ENCODE assay signal across 9 cellular contexts in the genomic region with DNA sequence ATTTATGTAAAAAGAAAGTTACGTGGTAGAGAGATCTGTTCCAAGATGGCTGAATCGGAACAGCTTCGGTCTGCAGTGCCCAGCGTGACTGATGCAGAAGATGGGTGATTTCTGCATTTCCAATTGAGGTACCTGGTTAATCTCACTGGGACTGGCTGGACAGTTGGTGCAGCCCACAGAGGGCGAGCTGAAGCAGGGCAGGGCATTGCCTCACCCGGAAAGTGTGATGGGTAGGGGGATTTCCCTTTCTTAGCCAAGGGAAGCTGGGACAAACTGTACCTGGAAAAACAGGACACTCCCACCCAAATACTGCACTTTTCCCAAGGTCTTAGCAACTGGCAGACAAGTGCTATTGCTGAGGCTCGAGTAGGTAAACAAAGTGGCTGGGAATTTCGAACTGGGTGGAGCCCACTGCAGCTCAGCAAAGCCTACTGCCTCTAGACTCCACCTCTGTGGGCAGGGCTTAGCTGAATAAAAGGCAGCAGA. TPM values are rescaled to one million over a fixed set of nuclear protein-coding genes. Genes with fewer than 3 reads are reported as not detected.
A peak's percentile ranks its signal among the peaks of the same experiment; 100 is the strongest.
DNase-seq lines count a peak whose midpoint lies in the region; ATAC-seq, FAIRE-seq and TF ChIP-seq lines count a peak whose summit lies in the region.
"Had no signal": no experiment of that assay in that cellular context is flagged by ENCODE, and none has a peak within 500 bp of the region (broad histone marks: within the 10 kb centered on the region; RNA-seq: fewer than 3 reads in every experiment).

No MANE protein-coding gene starts in this region.

- no peak overlapping the region for H3K27ac Mint-ChIP-seq in MCF 10A (ENCODE audit: low read depth, unreplicated experiment)

- no peak overlapping the region for H3K4me3 Mint-ChIP-seq in MCF 10A (ENCODE audit: unreplicated experiment)

- intact Hi-C loops in MCF 10A (cut with micrococcal nuclease): no loop called here
- intact Hi-C loops in pancreas (cut with DNase I): no loop called here

- H3K9me3 ChIP-seq in pancreas: no peaks in the 10 kb centered on the region

- H3K27me3 Mint-ChIP-seq in MCF 10A (ENCODE audit: insufficient read depth, unreplicated experiment): no peaks in the 10 kb centered on the region

- peak; percentile 15 for DNase-seq in NB4 (ENCODE audit: low read depth)
- peak; percentile 52 for DNase-seq in MCF 10A (ENCODE audit: unreplicated experiment)
- DNase-seq in pancreas: peak in 4 of 6 donors; percentile 41 to 57 (median 46)
- no peak for DNase-seq in dermis blood vessel endothelial cell
- DNase-seq in activated CD8-positive, alpha-beta memory T cell treated with anti-CD3 and anti-CD28 coated beads, Interleukin-2, amount 50 U/mL, for 48 hours: no peak

- no peaks in the 10 kb centered on the region for H3K36me3 ChIP-seq in pancreas

- H3K36me3 Mint-ChIP-seq in MCF 10A (ENCODE audit: insufficient read depth, unreplicated experiment): no peaks in the 10 kb centered on the region

- CTCF ChIA-PET in MCF 10A (lab: Yijun Ruan, JAX): interaction anchor here (0.8 to 1.7 kb wide), 3 partner anchors 9 to 27 kb away, joined by 3 to 5 read pairs (median 3); no protein-coding TSS in a partner anchor

- H3K4me1 Mint-ChIP-seq in MCF 10A (ENCODE audit: insufficient read depth, unreplicated experiment): peaks cover 6% of the 10 kb centered on the region

- no TSS peak for BruUV-seq in MCF 10A (replicated peaks; lab: Mats Ljungman, UMichigan)

- H3K9me3 Mint-ChIP-seq in MCF 10A (ENCODE audit: unreplicated experiment): peaks cover 16% of the 10 kb centered on the region

- peak overlapping the region in 2 of 4 donors; percentile 19 to 37 for H3K27ac ChIP-seq in pancreas

- WGBS in pancreas, 2 donors: 49 to 50% methylated on average over 8 of the region's 8 CpGs

- no peak for FAIRE-seq in pancreas (lab: Jason Lieb, UNC)
- FAIRE-seq: frontal cortex, H54 had no signal

- no peak for TF ChIP-seq CTCF in NB4 (IDR thresholded peaks at IDR 0.05; ENCODE audit: low read depth, low read length)
- no peak for TF ChIP-seq CTCF in MCF 10A (IDR thresholded peaks at IDR 0.05; ENCODE audit: unreplicated experiment)
- TF ChIP-seq CTCF in pancreas (IDR thresholded peaks at IDR 0.05): no peak

- H3K4me3 ChIP-seq in NB4 (ENCODE audit: low read depth, low read length) (peak overlapping the region; percentile 21), pancreas (peak overlapping the region in 1 of 4 donors; percentile 22)

- no peak for TF ChIP-seq POLR2A in NB4 (IDR thresholded peaks at IDR 0.05; ENCODE audit: extremely low read depth, insufficient read length)

- peak; percentile 44 for ATAC-seq in GM19455 (IDR thresholded peaks at IDR 0.05; ENCODE audit: unreplicated experiment)
- peak; percentile 86 to 92 (median 88) for ATAC-seq in pancreas
- ATAC-seq in HG03095 (IDR thresholded peaks at IDR 0.05; ENCODE audit: unreplicated experiment): no peak

- POLR2A ChIA-PET in MCF 10A (lab: Yijun Ruan, JAX): interaction anchor here (0.7 to 1.0 kb wide), 3 partner anchors 13 to 57 kb away, joined by 3 to 6 read pairs (median 3); partner anchors contain the start of gene HSD17B4

- peaks cover 0 to 5% (median 0%) of the 10 kb centered on the region in 3 donors for H3K4me1 ChIP-seq in pancreas

- H3K27me3 ChIP-seq in pancreas: no peaks in the 10 kb centered on the region

RNA-seq across cellular contexts. Expression of gene HSD17B4, which starts 13.1 kb away (rescaled TPM):
- total RNA-seq in MCF 10A (2022) (163 and 169 TPM in 2 replicates), pancreas (100 to 1,000 TPM; 122 to 152 (median 130) TPM), dermis blood vessel endothelial cell (148 and 206 TPM in 2 replicates)
- polyA plus RNA-seq in pancreas: 100 to 1,000 TPM; 120 to 133 TPM

Comparison
In these comparisons a context has a peak if more than half of its experiments do, and no peak if none do; other contexts are left out.
1. DNase-seq: peak in NB4 (single experiment), MCF 10A (single experiment) and pancreas (4 of 6); none in dermis blood vessel endothelial cell (single experiment) and activated CD8-positive, alpha-beta memory T cell treated with anti-CD3 and anti-CD28 coated beads, Interleukin-2, amount 50 U/mL, for 48 hours (single experiment).